Comparison of ENCODE assay signal across 13 cellular contexts in genomic region chr2:172639823-172640222, GRCh38.
DNase-seq lines count a peak whose midpoint lies in the region; FAIRE-seq and TF ChIP-seq lines count a peak whose summit lies in the region.
"Had no signal": no experiment of that assay in that cellular context is flagged by ENCODE, and none has a peak within 500 bp of the region (broad histone marks: within the 10 kb centered on the region; RNA-seq: fewer than 3 reads in every experiment).

No MANE protein-coding gene starts in this region.

- no peaks in the 10 kb centered on the region for H3K27me3 ChIP-seq in osteoblast (ENCODE audit: insufficient read depth, low read length)
- H3K27me3 ChIP-seq: BLaER1 treated with 17β-estradiol and CSF1 and Interleukin-3, amounts not matched to agents 10 nM and 100 nM had no signal

- no peaks in the 10 kb centered on the region for H3K9me3 Mint-ChIP-seq in activated CD4-positive, alpha-beta T cell treated with anti-CD3 and anti-CD28 coated beads, Interleukin-2, amount 10 ng/mL, durations not matched to agents 7 days and 5 days
- H3K9me3 Mint-ChIP-seq in glutamatergic neuron (ENCODE audit: unreplicated experiment): peaks cover 1% of the 10 kb centered on the region

- CTCF ChIA-PET in activated CD4-positive, alpha-beta T cell treated with anti-CD3 and anti-CD28 coated beads, Interleukin-2, amount 10 ng/mL, durations not matched to agents 7 days and 5 days (lab: Charles Lee): no interaction called here

- TF ChIP-seq CTCF in astrocyte of the spinal cord (IDR thresholded peaks at IDR 0.05; ENCODE audit: low read depth, low read length): no peak
- no peak for TF ChIP-seq CTCF in osteoblast (IDR thresholded peaks at IDR 0.05; ENCODE audit: extremely low read depth, low read depth, low read length)
- no peak for TF ChIP-seq CTCF in glutamatergic neuron (IDR thresholded peaks at IDR 0.05; ENCODE audit: partially characterized antibody, unreplicated experiment)

- FAIRE-seq in HTR-8/SVneo (lab: Jason Lieb, UNC): peak; percentile 9

- H3K4me3 Mint-ChIP-seq in activated CD4-positive, alpha-beta T cell treated with anti-CD3 and anti-CD28 coated beads, Interleukin-2, amount 10 ng/mL, durations not matched to agents 7 days and 5 days: no peak overlapping the region
- H3K4me3 Mint-ChIP-seq in glutamatergic neuron (ENCODE audit: unreplicated experiment): no peak overlapping the region

- H3K4me3 ChIP-seq in astrocyte of the spinal cord (ENCODE audit: low read depth, low read length) (no peak overlapping the region), osteoblast (ENCODE audit: insufficient read depth, low read length) (no peak overlapping the region)
- H3K4me3 ChIP-seq: BLaER1 treated with 17β-estradiol and CSF1 and Interleukin-3, amounts not matched to agents 10 nM and 100 nM; thoracic aorta had no signal

- peak overlapping the region; percentile 56 for H3K27ac ChIP-seq in osteoblast (ENCODE audit: low read depth, low read length)
- H3K27ac ChIP-seq: BLaER1 treated with 17β-estradiol and CSF1 and Interleukin-3, amounts not matched to agents 10 nM and 100 nM; thoracic aorta had no signal

- H3K9me3 ChIP-seq in osteoblast (ENCODE audit: low read depth, low read length): no peaks in the 10 kb centered on the region
- H3K9me3 ChIP-seq: BLaER1 treated with 17β-estradiol and CSF1 and Interleukin-3, amounts not matched to agents 10 nM and 100 nM; thoracic aorta had no signal

- no peaks in the 10 kb centered on the region for H3K27me3 Mint-ChIP-seq in activated CD4-positive, alpha-beta T cell treated with anti-CD3 and anti-CD28 coated beads, Interleukin-2, amount 10 ng/mL, durations not matched to agents 7 days and 5 days
- no peaks in the 10 kb centered on the region for H3K27me3 Mint-ChIP-seq in glutamatergic neuron (ENCODE audit: unreplicated experiment)

- no peak overlapping the region for H3K27ac Mint-ChIP-seq in activated CD4-positive, alpha-beta T cell treated with anti-CD3 and anti-CD28 coated beads, Interleukin-2, amount 10 ng/mL, durations not matched to agents 7 days and 5 days
- H3K27ac Mint-ChIP-seq in glutamatergic neuron (ENCODE audit: unreplicated experiment): no peak overlapping the region

- H3K4me1 Mint-ChIP-seq in activated CD4-positive, alpha-beta T cell treated with anti-CD3 and anti-CD28 coated beads, Interleukin-2, amount 10 ng/mL, durations not matched to agents 7 days and 5 days: peaks cover 7% of the 10 kb centered on the region
- no peaks in the 10 kb centered on the region for H3K4me1 Mint-ChIP-seq in glutamatergic neuron (ENCODE audit: low read depth, unreplicated experiment)

- no peaks in the 10 kb centered on the region for H3K79me2 ChIP-seq in osteoblast (ENCODE audit: insufficient read depth, low read length)

- H2AFZ ChIP-seq in osteoblast (ENCODE audit: low read length): peak overlapping the region; percentile 54

- no peaks in the 10 kb centered on the region for H4K20me1 ChIP-seq in osteoblast (ENCODE audit: insufficient read depth, low read length)
- H4K20me1 ChIP-seq: BLaER1 treated with 17β-estradiol and CSF1 and Interleukin-3, amounts not matched to agents 10 nM and 100 nM had no signal

- H3K4me1 ChIP-seq in osteoblast (ENCODE audit: insufficient read depth, low read length): peaks cover 16% of the 10 kb centered on the region

- DNase-seq in activated CD4-positive, alpha-beta T cell treated with anti-CD3 and anti-CD28 coated beads for 48 hours: peak; percentile 31
- DNase-seq in activated CD4-positive, alpha-beta T cell treated with anti-CD3 and anti-CD28 coated beads, Interleukin-2, amount 10 ng/mL, durations not matched to agents 7 days and 5 days: no peak
- DNase-seq in HTR-8/SVneo (ENCODE audit: insufficient read length, low spot score) (peak; percentile 47), astrocyte of the spinal cord (ENCODE audit: low read depth, low spot score) (peak; percentile 85), osteoblast (ENCODE audit: insufficient read length, low spot score, missing footprints) (peak; percentile 73), glutamatergic neuron (no peak), G401 (ENCODE audit: low spot score) (no peak), GOT3 (lab: John Stamatoyannopoulos, UW) (no peak)
- DNase-seq: aorta, hippocampal formation, NCI-H1105 treated with DMSO at 0.1 percent for 48 hours had no signal

- H3K4me2 ChIP-seq in osteoblast (ENCODE audit: insufficient read depth, low read length): peak overlapping the region; percentile 35
- H3K4me2 ChIP-seq: BLaER1 treated with 17β-estradiol and CSF1 and Interleukin-3, amounts not matched to agents 10 nM and 100 nM had no signal

- POLR2A ChIA-PET in activated CD4-positive, alpha-beta T cell treated with anti-CD3 and anti-CD28 coated beads, Interleukin-2, amount 10 ng/mL, durations not matched to agents 7 days and 5 days (lab: Charles Lee): no interaction called here

- no peaks in the 10 kb centered on the region for H3K36me3 Mint-ChIP-seq in activated CD4-positive, alpha-beta T cell treated with anti-CD3 and anti-CD28 coated beads, Interleukin-2, amount 10 ng/mL, durations not matched to agents 7 days and 5 days (ENCODE audit: low read depth)
- no peaks in the 10 kb centered on the region for H3K36me3 Mint-ChIP-seq in glutamatergic neuron (ENCODE audit: unreplicated experiment)

- in situ Hi-C loops in astrocyte of the spinal cord (cut with HindIII; ENCODE audit: low sequenced_read_pairs): no loop called here
- in situ Hi-C loops in G401 (cut with HindIII; ENCODE audit: low sequenced_read_pairs): no loop called here

- no peaks in the 10 kb centered on the region for H3K36me3 ChIP-seq in osteoblast (ENCODE audit: insufficient read depth, low read length)
- H3K36me3 ChIP-seq: BLaER1 treated with 17β-estradiol and CSF1 and Interleukin-3, amounts not matched to agents 10 nM and 100 nM; thoracic aorta had no signal

Comparison
In these comparisons a context has a peak if more than half of its experiments do, and no peak if none do; other contexts are left out.
1. DNase-seq: peak in activated CD4-positive, alpha-beta T cell treated with anti-CD3 and anti-CD28 coated beads for 48 hours (single experiment), HTR-8/SVneo (single experiment), astrocyte of the spinal cord (single experiment) and osteoblast (single experiment); none in activated CD4-positive, alpha-beta T cell treated with anti-CD3 and anti-CD28 coated beads, Interleukin-2, amount 10 ng/mL, durations not matched to agents 7 days and 5 days (single experiment), glutamatergic neuron (single experiment), G401 (single experiment) and GOT3 (single experiment).